In genomic region chr3:190044142-190044541, GRCh38 we compare ENCODE assay signal across 15 cellular contexts.
A peak's percentile ranks its signal among the peaks of the same experiment; 100 is the strongest.
DNase-seq lines count a peak whose midpoint lies in the region; ATAC-seq, FAIRE-seq and TF ChIP-seq lines count a peak whose summit lies in the region.
"Had no signal": no experiment of that assay in that cellular context is flagged by ENCODE, and none has a peak within 500 bp of the region (broad histone marks: within the 10 kb centered on the region; RNA-seq: fewer than 3 reads in every experiment).

No MANE protein-coding gene starts in this region.

- no peak for TF ChIP-seq POLR2A in GM12891 (IDR thresholded peaks at IDR 0.05; ENCODE audit: low read depth, low read length)

- H3K27ac ChIP-seq in foreskin keratinocyte (peak overlapping the region; percentile 52), aorta (ENCODE audit: low read depth in 1 of 2, low read length in 2 of 2) (no peak overlapping the region)

- H3K27me3 ChIP-seq in foreskin keratinocyte (no peaks in the 10 kb centered on the region), aorta (ENCODE audit: control insufficient read depth in 1 of 2, insufficient read depth in 2 of 2, low read length in 1 of 2) (no peaks in the 10 kb centered on the region)

- H3K36me3 Mint-ChIP-seq in activated CD4-positive, alpha-beta T cell treated with anti-CD3 and anti-CD28 coated beads, Interleukin-2, amount 10 ng/mL, durations not matched to agents 24 days and 14 days (ENCODE audit: low read depth), result no peaks in the 10 kb centered on the region
- H3K36me3 Mint-ChIP-seq in activated CD4-positive, alpha-beta memory T cell treated with anti-CD3 and anti-CD28 coated beads, Interleukin-2, amount 10 ng/mL, durations not matched to agents 7 days and 5 days (ENCODE audit: low read depth), result no peaks in the 10 kb centered on the region
- H3K36me3 Mint-ChIP-seq: activated naive CD8-positive, alpha-beta T cell treated with anti-CD3 and anti-CD28 coated beads, Interleukin-2, amount 10 ng/mL, durations not matched to agents 7 days and 5 days; memory B cell had no signal

- no peaks in the 10 kb centered on the region for H3K9me3 ChIP-seq in aorta (ENCODE audit: control insufficient read depth, low read length)

- 74 to 75% methylated on average over 4 of the region's 4 CpGs for WGBS in aorta, 2 donors

- H3K36me3 ChIP-seq in aorta (ENCODE audit: control insufficient read depth in 1 of 2, insufficient read depth in 2 of 2, low read length in 1 of 2), result no peaks in the 10 kb centered on the region

- H3K4me1 Mint-ChIP-seq in activated CD4-positive, alpha-beta T cell treated with anti-CD3 and anti-CD28 coated beads, Interleukin-2, amount 10 ng/mL, durations not matched to agents 24 days and 14 days, result no peaks in the 10 kb centered on the region
- H3K4me1 Mint-ChIP-seq in activated CD4-positive, alpha-beta memory T cell treated with anti-CD3 and anti-CD28 coated beads, Interleukin-2, amount 10 ng/mL, durations not matched to agents 7 days and 5 days, result no peaks in the 10 kb centered on the region
- H3K4me1 Mint-ChIP-seq: activated naive CD8-positive, alpha-beta T cell treated with anti-CD3 and anti-CD28 coated beads, Interleukin-2, amount 10 ng/mL, durations not matched to agents 7 days and 5 days; memory B cell; stimulated activated naive CD8-positive, alpha-beta T cell treated with anti-CD3 and anti-CD28 coated beads, Interleukin-15, amount 100 ng/mL, for 72 hours had no signal

- H3K9me3 Mint-ChIP-seq in activated CD4-positive, alpha-beta T cell treated with anti-CD3 and anti-CD28 coated beads, Interleukin-2, amount 10 ng/mL, durations not matched to agents 24 days and 14 days, result no peaks in the 10 kb centered on the region
- no peaks in the 10 kb centered on the region for H3K9me3 Mint-ChIP-seq in activated CD4-positive, alpha-beta memory T cell treated with anti-CD3 and anti-CD28 coated beads, Interleukin-2, amount 10 ng/mL, durations not matched to agents 7 days and 5 days
- H3K9me3 Mint-ChIP-seq: activated naive CD8-positive, alpha-beta T cell treated with anti-CD3 and anti-CD28 coated beads, Interleukin-2, amount 10 ng/mL, durations not matched to agents 7 days and 5 days; stimulated activated naive CD8-positive, alpha-beta T cell treated with anti-CD3 and anti-CD28 coated beads, Interleukin-15, amount 100 ng/mL, for 72 hours had no signal

- peak; percentile 85 for ATAC-seq in foreskin keratinocyte
- no peak for ATAC-seq in aorta (ENCODE audit: low FRiP score)
- ATAC-seq in HG03439 (IDR thresholded peaks at IDR 0.05; ENCODE audit: unreplicated experiment), result no peak
- ATAC-seq: stimulated activated naive CD8-positive, alpha-beta T cell treated with anti-CD3 and anti-CD28 coated beads, Interleukin-15, amount 100 ng/mL, for 72 hours had no signal

- H3K27me3 Mint-ChIP-seq in activated CD4-positive, alpha-beta T cell treated with anti-CD3 and anti-CD28 coated beads, Interleukin-2, amount 10 ng/mL, durations not matched to agents 24 days and 14 days, result peaks cover 11% of the 10 kb centered on the region
- H3K27me3 Mint-ChIP-seq in activated CD4-positive, alpha-beta memory T cell treated with anti-CD3 and anti-CD28 coated beads, Interleukin-2, amount 10 ng/mL, durations not matched to agents 7 days and 5 days, result peaks cover 3% of the 10 kb centered on the region

- no peak for FAIRE-seq in GM12891 (lab: Jason Lieb, UNC)

- no peak overlapping the region for H3K27ac Mint-ChIP-seq in activated CD4-positive, alpha-beta T cell treated with anti-CD3 and anti-CD28 coated beads, Interleukin-2, amount 10 ng/mL, durations not matched to agents 24 days and 14 days
- no peak overlapping the region for H3K27ac Mint-ChIP-seq in activated CD4-positive, alpha-beta memory T cell treated with anti-CD3 and anti-CD28 coated beads, Interleukin-2, amount 10 ng/mL, durations not matched to agents 7 days and 5 days
- H3K27ac Mint-ChIP-seq: activated naive CD8-positive, alpha-beta T cell treated with anti-CD3 and anti-CD28 coated beads, Interleukin-2, amount 10 ng/mL, durations not matched to agents 7 days and 5 days; memory B cell; stimulated activated naive CD8-positive, alpha-beta T cell treated with anti-CD3 and anti-CD28 coated beads, Interleukin-15, amount 100 ng/mL, for 72 hours had no signal

- TF ChIP-seq CTCF in foreskin keratinocyte (conservative IDR thresholded peaks at IDR 0.05), result no peak
- no peak for TF ChIP-seq CTCF in retinal pigment epithelial cell (conservative IDR thresholded peaks at IDR 0.05; ENCODE audit: low read depth, low read length)

- H3K4me1 ChIP-seq in foreskin keratinocyte (peaks cover 27% of the 10 kb centered on the region), aorta (ENCODE audit: control insufficient read depth in 1 of 2, insufficient read depth in 2 of 2, low read length in 2 of 2) (no peaks in the 10 kb centered on the region)

- CTCF ChIA-PET in activated CD4-positive, alpha-beta memory T cell treated with anti-CD3 and anti-CD28 coated beads, Interleukin-2, amount 10 ng/mL, durations not matched to agents 7 days and 5 days (lab: Charles Lee), result no interaction called here

- no peak overlapping the region for H3K4me3 Mint-ChIP-seq in activated CD4-positive, alpha-beta T cell treated with anti-CD3 and anti-CD28 coated beads, Interleukin-2, amount 10 ng/mL, durations not matched to agents 24 days and 14 days
- no peak overlapping the region for H3K4me3 Mint-ChIP-seq in activated CD4-positive, alpha-beta memory T cell treated with anti-CD3 and anti-CD28 coated beads, Interleukin-2, amount 10 ng/mL, durations not matched to agents 7 days and 5 days
- H3K4me3 Mint-ChIP-seq: activated naive CD8-positive, alpha-beta T cell treated with anti-CD3 and anti-CD28 coated beads, Interleukin-2, amount 10 ng/mL, durations not matched to agents 7 days and 5 days; memory B cell; stimulated activated naive CD8-positive, alpha-beta T cell treated with anti-CD3 and anti-CD28 coated beads, Interleukin-15, amount 100 ng/mL, for 72 hours had no signal

- H3K4me3 ChIP-seq in retinal pigment epithelial cell (ENCODE audit: low read length) (no peak overlapping the region), aorta (ENCODE audit: low read length in 2 of 2) (no peak overlapping the region)

- DNase-seq in GM12891 (ENCODE audit: insufficient read length, low spot score) (no peak), RPMI7951 (ENCODE audit: low read depth) (peak; percentile 47), foreskin keratinocyte (peak; percentile 47 to 79), retinal pigment epithelial cell (ENCODE audit: low read depth) (peak; percentile 59), aorta (no peak)
- no peak for DNase-seq in activated CD4-positive, alpha-beta T cell treated with anti-CD3 and anti-CD28 coated beads, Interleukin-2, amount 10 ng/mL, durations not matched to agents 24 days and 14 days
- DNase-seq in activated CD4-positive, alpha-beta memory T cell treated with anti-CD3 and anti-CD28 coated beads, Interleukin-2, amount 10 ng/mL, durations not matched to agents 7 days and 5 days, result no peak
- DNase-seq: activated naive CD8-positive, alpha-beta T cell treated with anti-CD3 and anti-CD28 coated beads, Interleukin-2, amount 10 ng/mL, durations not matched to agents 7 days and 5 days; dermis blood vessel endothelial cell; KBM-7; NCI-H2107; stimulated activated naive CD8-positive, alpha-beta T cell treated with anti-CD3 and anti-CD28 coated beads, Interleukin-15, amount 100 ng/mL, for 72 hours; T-helper 9 cell had no signal

- POLR2A ChIA-PET in activated CD4-positive, alpha-beta memory T cell treated with anti-CD3 and anti-CD28 coated beads, Interleukin-2, amount 10 ng/mL, durations not matched to agents 7 days and 5 days (lab: Charles Lee), result no interaction called here

- intact Hi-C loops in activated CD4-positive, alpha-beta T cell treated with anti-CD3 and anti-CD28 coated beads, Interleukin-2, amount 10 ng/mL, durations not matched to agents 24 days and 14 days (cut with micrococcal nuclease), result no loop called here
- intact Hi-C loops in aorta (cut with DNase I), result no loop called here

TF ChIP-seq in GM12891, 5 proteins besides CTCF, POLR2A, EP300 and RAD21:
- TF ChIP-seq POU2F2 (IDR thresholded peaks at IDR 0.05; ENCODE audit: low read depth, low read length) (peak; percentile 55; the same call in 1 of the 2 replicates), SPI1 (IDR thresholded peaks at IDR 0.05; ENCODE audit: low read depth, low read length) (no peak)

Comparison
In these comparisons a context has a peak if more than half of its experiments do, and no peak if none do; other contexts are left out.
1. DNase-seq: peak in RPMI7951 (single experiment), foreskin keratinocyte (2 of 2) and retinal pigment epithelial cell (single experiment); none in GM12891 (single experiment), activated CD4-positive, alpha-beta T cell treated with anti-CD3 and anti-CD28 coated beads, Interleukin-2, amount 10 ng/mL, durations not matched to agents 24 days and 14 days (single experiment), activated CD4-positive, alpha-beta memory T cell treated with anti-CD3 and anti-CD28 coated beads, Interleukin-2, amount 10 ng/mL, durations not matched to agents 7 days and 5 days (single experiment) and aorta (0 of 2).